In the genomic region with DNA sequence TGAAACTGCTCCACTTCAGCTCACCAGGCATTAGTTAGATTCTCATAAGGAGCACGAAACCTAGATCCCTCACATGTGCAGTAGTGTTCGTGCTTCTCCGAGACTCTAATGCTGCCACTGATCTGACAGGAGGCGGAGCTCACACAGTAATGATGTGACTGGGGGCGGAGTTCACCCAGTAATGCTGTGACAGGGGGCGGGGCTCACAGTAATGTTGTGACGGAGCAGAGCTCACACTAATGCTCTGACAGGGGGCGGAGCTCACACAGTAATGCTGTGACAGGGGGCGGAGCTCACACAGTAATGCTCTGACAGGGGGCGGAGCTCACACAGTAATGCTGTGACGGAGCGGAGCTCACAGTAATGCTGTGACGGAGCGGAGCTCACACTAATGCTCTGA, we compare ENCODE assay signal across 20 cellular contexts. TPM values are rescaled to one million over a fixed set of nuclear protein-coding genes. Genes with fewer than 3 reads are reported as not detected.
"Had no signal": no experiment of that assay in that cellular context is flagged by ENCODE, and none has a peak within 500 bp of the region (broad histone marks: within the 10 kb centered on the region; RNA-seq: fewer than 3 reads in every experiment).

No MANE protein-coding gene starts in this region.

- FAIRE-seq: astrocyte had no signal

- H3K4me1 Mint-ChIP-seq: activated CD4-positive, alpha-beta T cell treated with anti-CD3 and anti-CD28 coated beads for 36 hours; activated CD8-positive, alpha-beta memory T cell treated with anti-CD3 and anti-CD28 coated beads, Interleukin-2, amount 10 ng/mL, durations not matched to agents 7 days and 5 days; endodermal cell; naive B cell had no signal

- H3K27me3 Mint-ChIP-seq: activated CD8-positive, alpha-beta memory T cell treated with anti-CD3 and anti-CD28 coated beads, Interleukin-2, amount 10 ng/mL, durations not matched to agents 7 days and 5 days had no signal

- H3K27ac Mint-ChIP-seq: activated CD4-positive, alpha-beta memory T cell treated with anti-CD3 and anti-CD28 coated beads for 36 hours; activated CD4-positive, alpha-beta T cell treated with anti-CD3 and anti-CD28 coated beads for 36 hours; activated CD8-positive, alpha-beta memory T cell treated with anti-CD3 and anti-CD28 coated beads, Interleukin-2, amount 10 ng/mL, durations not matched to agents 7 days and 5 days; activated T-helper 2 cell treated with anti-CD3 and anti-CD28 coated beads, Interferon-gamma antibody, Interleukin-2, Interleukin-4, amounts not matched to agents 10 μg/mL and 5 μg/mL and 100 μg/mL, durations not matched to agents 14 hours and 24 hours and 36 hours; endodermal cell had no signal

- DNase-seq: activated CD4-positive, alpha-beta memory T cell treated with anti-CD3 and anti-CD28 coated beads for 36 hours; activated CD4-positive, alpha-beta T cell treated with anti-CD3 and anti-CD28 coated beads for 36 hours; activated CD8-positive, alpha-beta memory T cell treated with anti-CD3 and anti-CD28 coated beads, Interleukin-2, amount 10 ng/mL, durations not matched to agents 7 days and 5 days; activated naive CD4-positive, alpha-beta T cell treated with anti-CD3 and anti-CD28 coated beads, Interleukin-2, amount 50 U/mL, for 16 hours; endodermal cell; islet precursor cell; naive B cell; retina; stimulated activated CD4-positive, alpha-beta T cell treated with anti-CD3 and anti-CD28 coated beads, Interleukin-4, amount 100 ng/mL, for 4 hours; stimulated activated CD8-positive, alpha-beta memory T cell treated with anti-CD3 and anti-CD28 coated beads, Interleukin-4, amount 100 ng/mL, for 48 hours; stimulated activated naive CD4-positive, alpha-beta T cell treated with Interleukin-2 at 50 U/mL for 16 hours; transverse colon had no signal

- H3K4me3 Mint-ChIP-seq: activated CD4-positive, alpha-beta memory T cell treated with anti-CD3 and anti-CD28 coated beads for 36 hours; activated CD4-positive, alpha-beta T cell treated with anti-CD3 and anti-CD28 coated beads for 36 hours; activated CD8-positive, alpha-beta memory T cell treated with anti-CD3 and anti-CD28 coated beads, Interleukin-2, amount 10 ng/mL, durations not matched to agents 7 days and 5 days; endodermal cell; naive B cell had no signal

- H3K9me3 Mint-ChIP-seq: activated CD4-positive, alpha-beta memory T cell treated with anti-CD3 and anti-CD28 coated beads for 36 hours; activated T-helper 2 cell treated with anti-CD3 and anti-CD28 coated beads, Interferon-gamma antibody, Interleukin-2, Interleukin-4, amounts not matched to agents 10 μg/mL and 5 μg/mL and 100 μg/mL, durations not matched to agents 14 hours and 24 hours and 36 hours had no signal

- H3K36me3 Mint-ChIP-seq: activated CD4-positive, alpha-beta memory T cell treated with anti-CD3 and anti-CD28 coated beads for 36 hours; activated CD8-positive, alpha-beta memory T cell treated with anti-CD3 and anti-CD28 coated beads, Interleukin-2, amount 10 ng/mL, durations not matched to agents 7 days and 5 days; naive B cell had no signal

RNA-seq across cellular contexts. Expression of gene LRRC14B, which starts 27.0 kb away (rescaled TPM):
- total RNA-seq: activated CD4-positive, alpha-beta memory T cell treated with anti-CD3 and anti-CD28 coated beads for 36 hours; activated CD8-positive, alpha-beta memory T cell treated with anti-CD3 and anti-CD28 coated beads, Interleukin-2, amount 10 ng/mL, durations not matched to agents 7 days and 5 days; activated T-helper 2 cell treated with anti-CD3 and anti-CD28 coated beads, Interferon-gamma antibody, Interleukin-2, Interleukin-4, amounts not matched to agents 10 μg/mL and 5 μg/mL and 100 μg/mL, durations not matched to agents 14 hours and 24 hours and 36 hours; astrocyte; endodermal cell; hepatocyte; left lobe of liver; lung microvascular endothelial cell; mononuclear cell; T-helper 1 cell treated with Interleukin-12 subunit alpha and Interleukin-12 subunit beta and Interleukin-4 antibody, amounts not matched to agents 30 ng/mL and 1 ng/mL, for 36 hours; transverse colon had no signal
- polyA plus RNA-seq: adipose tissue had no signal
